1 cellular context compared by ENCODE assay signal in genomic region chr19:1070576-1070930, GRCh38.
TF ChIP-seq lines count a peak whose summit lies in the region.

No MANE protein-coding gene starts in this region.

TF ChIP-seq in GM12878, 131 proteins besides CTCF, POLR2A, EP300 and RAD21:
- TF ChIP-seq MYC (IDR thresholded peaks at IDR 0.05; ENCODE audit: insufficient read depth, insufficient read length, insufficient replicate concordance, low read length, severe bottlenecking) = no peak
- TF ChIP-seq, protein P1, sequence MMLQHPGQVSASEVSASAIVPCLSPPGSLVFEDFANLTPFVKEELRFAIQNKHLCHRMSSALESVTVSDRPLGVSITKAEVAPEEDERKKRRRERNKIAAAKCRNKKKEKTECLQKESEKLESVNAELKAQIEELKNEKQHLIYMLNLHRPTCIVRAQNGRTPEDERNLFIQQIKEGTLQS (IDR thresholded peaks at IDR 0.05; ENCODE audit: borderline replicate concordance, extremely low read depth, low read depth, low read length) = no peak
- TF ChIP-seq RBBP5 (conservative IDR thresholded peaks at IDR 0.05) = no peak
- TF ChIP-seq, protein P2, sequence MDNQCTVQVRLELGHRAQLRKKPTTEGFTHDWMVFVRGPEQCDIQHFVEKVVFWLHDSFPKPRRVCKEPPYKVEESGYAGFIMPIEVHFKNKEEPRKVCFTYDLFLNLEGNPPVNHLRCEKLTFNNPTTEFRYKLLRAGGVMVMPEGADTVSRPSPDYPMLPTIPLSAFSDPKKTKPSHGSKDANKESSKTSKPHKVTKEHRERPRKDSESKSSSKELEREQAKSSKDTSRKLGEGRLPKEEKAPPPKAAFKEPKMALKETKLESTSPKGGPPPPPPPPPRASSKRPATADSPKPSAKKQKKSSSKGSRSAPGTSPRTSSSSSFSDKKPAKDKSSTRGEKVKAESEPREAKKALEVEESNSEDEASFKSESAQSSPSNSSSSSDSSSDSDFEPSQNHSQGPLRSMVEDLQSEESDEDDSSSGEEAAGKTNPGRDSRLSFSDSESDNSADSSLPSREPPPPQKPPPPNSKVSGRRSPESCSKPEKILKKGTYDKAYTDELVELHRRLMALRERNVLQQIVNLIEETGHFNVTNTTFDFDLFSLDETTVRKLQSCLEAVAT (IDR thresholded peaks at IDR 0.05) = no peak
- no peak for TF ChIP-seq SPI1 (IDR thresholded peaks at IDR 0.05; ENCODE audit: borderline replicate concordance, insufficient read depth, low read depth, low read length)
